ENCODE assay signal across 18 cellular contexts in the genomic region with DNA sequence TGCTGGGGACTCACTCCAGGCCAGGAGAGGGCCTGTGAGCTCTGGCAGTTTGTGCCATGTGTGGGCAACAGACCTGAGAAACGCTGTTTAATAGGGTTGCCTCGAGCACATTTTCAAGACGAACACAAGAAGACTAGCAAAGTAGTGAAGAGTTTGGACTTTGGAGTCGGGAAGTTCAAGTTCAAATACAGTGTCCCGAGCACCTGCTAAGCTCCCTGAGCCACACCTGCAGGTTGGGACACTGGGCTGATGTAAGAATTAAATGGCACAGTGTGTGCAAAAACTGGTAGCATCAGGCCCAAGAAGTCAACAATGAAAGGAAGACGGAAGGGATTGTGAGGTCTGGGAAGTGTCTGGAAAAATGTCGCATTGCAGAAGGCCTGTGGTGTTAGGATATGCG.
"Had no signal": no experiment of that assay in that cellular context is flagged by ENCODE, and none has a peak within 500 bp of the region (broad histone marks: within the 10 kb centered on the region; RNA-seq: fewer than 3 reads in every experiment).

No MANE protein-coding gene starts in this region.

- H3K4me3 ChIP-seq: K562, SJCRH30 had no signal

- H3K27ac ChIP-seq: HL-60, KMS-11, SJCRH30 had no signal

- ATAC-seq: K562, Panc1, PC-3 had no signal

- H3K4me1 ChIP-seq: SJCRH30 had no signal

- DNase-seq: Kasumi-1; MM.1S; NCI-H1092 treated with DMSO at 0.1 percent for 48 hours; NCI-H1436; NCI-H187; NCI-H2081 treated with DMSO at 0.1 percent for 48 hours; NCI-H446 treated with DMSO at 0.1 percent for 48 hours; NCI-H510A treated with DMSO at 0.1 percent for 48 hours; NCI-H526; NK-92 treated with Interleukin-12 subunit alpha and Interleukin-12 subunit beta, amount 100 ng/mL, for 24 hours; PC-3; SHP77 treated with DMSO at 0.1 percent for 48 hours had no signal

- H3K9me3 ChIP-seq: SJCRH30 had no signal

- FAIRE-seq: HTR-8/SVneo, K562 had no signal

- H3K36me3 ChIP-seq: SJCRH30 had no signal

- H3K27me3 ChIP-seq: SJCRH30 had no signal
